1 cellular context compared by ENCODE assay signal in genomic region chr13:112670118-112670517, GRCh38.
TF ChIP-seq lines count a peak whose summit lies in the region.

No MANE protein-coding gene starts in this region.

TF ChIP-seq in WTC11, 78 proteins besides CTCF, POLR2A, EP300 and RAD21 (continued from another document):
- TF ChIP-seq MAX (CRISPR knock-in tag; IDR thresholded peaks at IDR 0.05) (no peak), USF1 (CRISPR knock-in tag; IDR thresholded peaks at IDR 0.05) (no peak), AR (CRISPR knock-in tag; IDR thresholded peaks at IDR 0.05) (no peak), CREB1 (CRISPR knock-in tag; IDR thresholded peaks at IDR 0.05) (no peak)
